Comparison of ENCODE assay signal across 20 cellular contexts in the genomic region with DNA sequence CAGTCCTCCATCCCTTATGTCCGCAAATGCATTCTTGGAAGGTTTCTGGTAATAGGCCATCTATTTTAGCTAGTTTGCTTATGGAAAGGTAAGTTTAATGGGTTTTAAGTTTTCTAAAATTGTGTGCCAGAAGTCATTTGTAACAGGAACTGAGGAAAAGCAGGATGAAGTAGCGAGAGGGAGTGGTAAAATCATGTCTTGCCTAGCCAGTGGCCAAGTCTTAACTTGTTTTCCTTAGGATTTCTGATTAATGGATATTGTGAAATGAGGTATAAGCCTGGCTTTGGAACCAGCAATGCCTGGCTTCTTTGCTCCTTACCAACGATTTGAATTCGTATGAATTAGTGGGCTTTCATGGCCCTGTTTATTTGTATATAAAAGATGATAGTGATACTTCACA. TPM values are rescaled to one million over a fixed set of nuclear protein-coding genes. Genes with fewer than 3 reads are reported as not detected.
DNase-seq lines count a peak whose midpoint lies in the region; ATAC-seq and TF ChIP-seq lines count a peak whose summit lies in the region.
"Had no signal": no experiment of that assay in that cellular context is flagged by ENCODE, and none has a peak within 500 bp of the region (broad histone marks: within the 10 kb centered on the region; RNA-seq: fewer than 3 reads in every experiment).

No MANE protein-coding gene starts in this region.

- H3K4me3 ChIP-seq in HEK293 (ENCODE audit: low read depth, low read length) (no peak overlapping the region), breast epithelium (no peak overlapping the region), hepatocyte (no peak overlapping the region), SK-N-SH (ENCODE audit: low read depth in 2 of 2, low read length in 1 of 2) (no peak overlapping the region)
- H3K4me3 ChIP-seq: left lung, SK-N-MC had no signal

- H4K20me1 ChIP-seq in hepatocyte (ENCODE audit: insufficient read depth, poor library complexity, severe bottlenecking) (peaks cover 99% of the 10 kb centered on the region), SK-N-SH (ENCODE audit: insufficient read depth) (peaks cover 87% of the 10 kb centered on the region)

- H3K79me2 ChIP-seq in hepatocyte (peaks cover 100% of the 10 kb centered on the region), SK-N-SH (ENCODE audit: insufficient read depth) (peaks cover 100% of the 10 kb centered on the region)

- WGBS in hepatocyte (ENCODE audit: low lambda C conversion rate, missing lambda C conversion rate): 58% methylated on average over 4 of the region's 4 CpGs
- 93% methylated on average over 4 of the region's 4 CpGs for WGBS in SK-N-SH (ENCODE audit: low lambda C conversion rate)

- CTCF ChIA-PET in HEK293 (lab: Yijun Ruan, JAX): interaction anchor here (1.1 kb wide), 1 partner anchor 385 kb away, joined by 3 read pairs; no protein-coding TSS in a partner anchor
- CTCF ChIA-PET in SK-N-SH (lab: Yijun Ruan, JAX): interaction anchor here (1.2 kb wide), 1 partner anchor 386 kb away, joined by 3 read pairs; no protein-coding TSS in a partner anchor

- H3K9ac ChIP-seq in SK-N-SH: no peak overlapping the region
- H3K9ac ChIP-seq: KMS-11 had no signal

- H3K36me3 Mint-ChIP-seq in stimulated activated memory B cell treated with anti-CD40 and anti-IgM and Interleukin-4, amounts not matched to agents 10 μg/mL and 1 μg/mL and 100 μg/mL, for 72 hours: peaks cover 2% of the 10 kb centered on the region
- H3K36me3 Mint-ChIP-seq: natural killer cell had no signal

- peaks cover 17% of the 10 kb centered on the region for H3F3A ChIP-seq in SK-N-SH (replicated peaks; ENCODE audit: insufficient read depth)

- no peaks in the 10 kb centered on the region for H3K27me3 Mint-ChIP-seq in stimulated activated memory B cell treated with anti-CD40 and anti-IgM and Interleukin-4, amounts not matched to agents 10 μg/mL and 1 μg/mL and 100 μg/mL, for 72 hours
- H3K27me3 Mint-ChIP-seq: stimulated activated naive B cell treated with anti-CD40 and anti-IgM and Interleukin-4, amounts not matched to agents 10 μg/mL and 1 μg/mL and 100 μg/mL, for 72 hours had no signal

- peak overlapping the region; percentile 37 for H3K27ac Mint-ChIP-seq in stimulated activated memory B cell treated with anti-CD40 and anti-IgM and Interleukin-4, amounts not matched to agents 10 μg/mL and 1 μg/mL and 100 μg/mL, for 72 hours
- H3K27ac Mint-ChIP-seq: activated T-helper 1 cell treated with anti-CD3 and anti-CD28 coated beads, Interleukin-12 subunit alpha, Interleukin-12 subunit beta, Interleukin-2, Interleukin-4 antibody, amounts not matched to agents 30 ng/mL and 10 ng/mL and 1 ng/mL, durations not matched to agents 14 hours and 24 hours and 36 hours; stimulated activated naive B cell treated with anti-CD40 and anti-IgM and Interleukin-4, amounts not matched to agents 10 μg/mL and 1 μg/mL and 100 μg/mL, for 72 hours had no signal

- no peaks in the 10 kb centered on the region for H3K9me3 ChIP-seq in HEK293 (ENCODE audit: control insufficient read depth, insufficient read depth, low read depth, low read length)
- H3K9me3 ChIP-seq in breast epithelium: peaks cover 0 to 1% of the 10 kb centered on the region in 2 donors
- no peaks in the 10 kb centered on the region for H3K9me3 ChIP-seq in hepatocyte (ENCODE audit: low read depth)
- no peaks in the 10 kb centered on the region for H3K9me3 ChIP-seq in SK-N-SH
- H3K9me3 ChIP-seq: left lung had no signal

- intact Hi-C loops in breast epithelium (cut with DNase I; ENCODE audit: low total_unique reads): no loop called here

- no peak for TF ChIP-seq RAD21 in SK-N-SH (IDR thresholded peaks at IDR 0.05; ENCODE audit: low read length)

- H2AFZ ChIP-seq in hepatocyte (no peak overlapping the region), SK-N-SH (ENCODE audit: low read depth) (no peak overlapping the region)

- peaks cover 20% of the 10 kb centered on the region for H3K4me1 ChIP-seq in HEK293 (ENCODE audit: control insufficient read depth, insufficient read depth, low read length)
- peaks cover 0 to 33% of the 10 kb centered on the region in 2 donors for H3K4me1 ChIP-seq in breast epithelium
- peaks cover 32% of the 10 kb centered on the region for H3K4me1 ChIP-seq in hepatocyte (ENCODE audit: insufficient read depth)
- H3K4me1 ChIP-seq in SK-N-SH (ENCODE audit: control insufficient read depth in 1 of 2, insufficient read depth in 2 of 2, low read depth in 1 of 2, low read length in 1 of 2): peaks cover 6 to 40% of the 10 kb centered on the region in 2 experiments; a peak in 3 of 4 replicates

- peaks cover 71% of the 10 kb centered on the region for H3K4me1 Mint-ChIP-seq in stimulated activated memory B cell treated with anti-CD40 and anti-IgM and Interleukin-4, amounts not matched to agents 10 μg/mL and 1 μg/mL and 100 μg/mL, for 72 hours

- no peak for TF ChIP-seq EP300 in SK-N-SH (IDR thresholded peaks at IDR 0.05; ENCODE audit: borderline replicate concordance in 1 of 2, low read depth in 1 of 2, low read length in 1 of 2)

- H3K9me2 ChIP-seq in hepatocyte (replicated peaks; ENCODE audit: insufficient read depth) (no peaks in the 10 kb centered on the region), SK-N-SH (no peaks in the 10 kb centered on the region)

- peaks cover under 1% of the 10 kb centered on the region for H3K9me3 Mint-ChIP-seq in stimulated activated memory B cell treated with anti-CD40 and anti-IgM and Interleukin-4, amounts not matched to agents 10 μg/mL and 1 μg/mL and 100 μg/mL, for 72 hours
- H3K9me3 Mint-ChIP-seq: activated T-helper 1 cell treated with anti-CD3 and anti-CD28 coated beads, Interleukin-12 subunit alpha, Interleukin-12 subunit beta, Interleukin-2, Interleukin-4 antibody, amounts not matched to agents 30 ng/mL and 10 ng/mL and 1 ng/mL, durations not matched to agents 14 hours and 24 hours and 36 hours; natural killer cell had no signal

- H3K36me3 ChIP-seq in HEK293 (ENCODE audit: control insufficient read depth in 2 of 2, insufficient read depth in 1 of 2, low read length in 2 of 2) (peaks cover under 1 to 5% of the 10 kb centered on the region in 2 experiments), breast epithelium (no peaks in the 10 kb centered on the region), hepatocyte (replicated peaks; ENCODE audit: insufficient read depth, low read depth) (no peaks in the 10 kb centered on the region), SK-N-SH (replicated peaks in 1 of 2; ENCODE audit: control insufficient read depth in 1 of 2, insufficient read depth in 2 of 2, low read length in 1 of 2) (peaks cover 2 to 4% of the 10 kb centered on the region in 2 experiments)

- TF ChIP-seq CTCF in HEK293 (tag by site-specific recombination; IDR thresholded peaks at IDR 0.05): no peak
- TF ChIP-seq CTCF in breast epithelium (IDR thresholded peaks at IDR 0.05): no peak
- TF ChIP-seq CTCF in hepatocyte (IDR thresholded peaks at IDR 0.05; ENCODE audit: poor library complexity): no peak
- TF ChIP-seq CTCF in SK-N-SH (IDR thresholded peaks at IDR 0.05): no peak

- H3K4me3 Mint-ChIP-seq in stimulated activated memory B cell treated with anti-CD40 and anti-IgM and Interleukin-4, amounts not matched to agents 10 μg/mL and 1 μg/mL and 100 μg/mL, for 72 hours: no peak overlapping the region
- H3K4me3 Mint-ChIP-seq: activated T-helper 1 cell treated with anti-CD3 and anti-CD28 coated beads, Interleukin-12 subunit alpha, Interleukin-12 subunit beta, Interleukin-2, Interleukin-4 antibody, amounts not matched to agents 30 ng/mL and 10 ng/mL and 1 ng/mL, durations not matched to agents 14 hours and 24 hours and 36 hours; natural killer cell; stimulated activated naive B cell treated with anti-CD40 and anti-IgM and Interleukin-4, amounts not matched to agents 10 μg/mL and 1 μg/mL and 100 μg/mL, for 72 hours had no signal

- no peak for ATAC-seq in stimulated activated memory B cell treated with anti-CD40 and anti-IgM and Interleukin-4, amounts not matched to agents 10 μg/mL and 1 μg/mL and 100 μg/mL, for 72 hours
- ATAC-seq: HCT116; left lung; natural killer cell; stimulated activated naive B cell treated with anti-CD40 and anti-IgM and Interleukin-4, amounts not matched to agents 10 μg/mL and 1 μg/mL and 100 μg/mL, for 72 hours had no signal

- POLR2A ChIA-PET in HEK293 (lab: Yijun Ruan, JAX) (no interaction called here), SK-N-SH (lab: Yijun Ruan, JAX) (no interaction called here)

- no peak for DNase-seq in breast epithelium (ENCODE audit: low spot score in 2 of 2)
- no peak for DNase-seq in hepatocyte (ENCODE audit: low spot score)
- no peak for DNase-seq in SK-N-SH
- DNase-seq in cerebellar nuclear complex (lab: John Stamatoyannopoulos, UW): no peak
- DNase-seq in epidermal melanocyte (ENCODE audit: insufficient read length, low spot score): no peak
- DNase-seq in NCI-H526 treated with DMSO at 0.1 percent for 48 hours (lab: John Stamatoyannopoulos, UW): no peak
- DNase-seq: activated CD4-positive, alpha-beta T cell treated with anti-CD3 and anti-CD28 coated beads, Interleukin-2, amount 50 U/mL, for 4 hours; DMS153; effector memory CD4-positive, alpha-beta T cell; hippocampal formation; left lung; natural killer cell; OCI-M1; stimulated activated naive B cell treated with anti-CD40 and anti-IgM and Interleukin-4, amounts not matched to agents 10 μg/mL and 1 μg/mL and 100 μg/mL, for 72 hours had no signal

- H3K27ac ChIP-seq in HEK293 (ENCODE audit: extremely low read depth, low read depth, low read length) (peak overlapping the region; percentile 8; the same call in 1 of the 2 replicates), breast epithelium (peak overlapping the region; percentile 36 to 58), hepatocyte (no peak overlapping the region), SK-N-SH (ENCODE audit: low read depth in 2 of 2, low read length in 1 of 2) (no peak overlapping the region; a peak in 1 of 4 replicates)
- H3K27ac ChIP-seq: KMS-11, left lung, SK-N-MC had no signal

- H3K27me3 ChIP-seq in breast epithelium: no peaks in the 10 kb centered on the region
- no peaks in the 10 kb centered on the region for H3K27me3 ChIP-seq in hepatocyte
- no peaks in the 10 kb centered on the region for H3K27me3 ChIP-seq in SK-N-SH (ENCODE audit: insufficient read depth)
- H3K27me3 ChIP-seq: left lung had no signal

- TF ChIP-seq POLR2A in breast epithelium (IDR thresholded peaks at IDR 0.05): no peak

- H3K4me2 ChIP-seq in hepatocyte (peak overlapping the region; percentile 17), SK-N-SH (no peak overlapping the region)
- H3K4me2 ChIP-seq: KMS-11 had no signal

TF ChIP-seq in HEK293, 187 proteins besides CTCF, POLR2A, EP300 and RAD21 (continues in another document):
- no peak for TF ChIP-seq ZNF19 (tag by site-specific recombination; IDR thresholded peaks at IDR 0.05; ENCODE audit: low read depth)

RNA-seq across cellular contexts. Expression of gene SEC24B, which starts 7.3 kb away (rescaled TPM):
- total RNA-seq in breast epithelium: 10 to 100 TPM; 39.2 to 51.2 (median 42.3) TPM
- 28.3 and 29.3 TPM in 2 replicates for total RNA-seq in hepatocyte
- polyA plus RNA-seq in hepatocyte: 17.2 TPM in 2 replicates
- 23.0 and 34.4 TPM in 2 replicates for polyA plus RNA-seq in SK-N-SH (2012; rRNA removed)
- 23.0 and 24.5 TPM in 2 replicates for polyA plus RNA-seq in SK-N-SH (2012; cell fraction: cytosol; rRNA removed)
- 23.0 and 48.5 TPM in 2 replicates for polyA plus RNA-seq in SK-N-SH (2012; cell fraction: nucleus; rRNA removed)

Comparison
In these comparisons a context has a peak if more than half of its experiments do, and no peak if none do; other contexts are left out.
1. H3K27ac ChIP-seq: peak in HEK293 (single experiment) and breast epithelium (2 of 2); none in hepatocyte (single experiment) and SK-N-SH (0 of 2).